ENCODE assay signal across 8 cellular contexts in genomic region chr6:26553264-26553738, GRCh38. TPM values are rescaled to one million over a fixed set of nuclear protein-coding genes. Genes with fewer than 3 reads are reported as not detected.
DNase-seq lines count a peak whose midpoint lies in the region; ATAC-seq lines count a peak whose summit lies in the region.

No MANE protein-coding gene starts in this region.

- no peak overlapping the region for H4K8ac ChIP-seq in mesendoderm (ENCODE audit: low read depth, low read length)

- H2BK120ac ChIP-seq in mesendoderm (ENCODE audit: low read depth, low read length): no peak overlapping the region

- no peak overlapping the region for H3K27ac ChIP-seq in mesendoderm (ENCODE audit: low read depth, low read length)

- no peak overlapping the region for H3K56ac ChIP-seq in mesendoderm (ENCODE audit: low read length)

- peaks cover 6 to 9% of the 10 kb centered on the region in 2 donors for H3K4me1 Mint-ChIP-seq in effector memory CD8-positive, alpha-beta T cell (ENCODE audit: low read depth in 2 of 2)

- H3K18ac ChIP-seq in mesendoderm (ENCODE audit: low read length): no peak overlapping the region

- no peaks in the 10 kb centered on the region for H3K27me3 ChIP-seq in mesendoderm (ENCODE audit: insufficient read depth, low read length, poor library complexity)

- no peaks in the 10 kb centered on the region for H3K9me3 Mint-ChIP-seq in effector memory CD8-positive, alpha-beta T cell

- no peak overlapping the region for H2BK15ac ChIP-seq in mesendoderm (replicated peaks; ENCODE audit: low read depth)

- peak; percentile 39 for ATAC-seq in HG03439 (IDR thresholded peaks at IDR 0.05; ENCODE audit: unreplicated experiment)
- peak; percentile 66 for ATAC-seq in effector memory CD8-positive, alpha-beta T cell (replicated peaks)

- no peaks in the 10 kb centered on the region for H3K79me1 ChIP-seq in mesendoderm (ENCODE audit: low read length)

- no peak overlapping the region for H2BK5ac ChIP-seq in mesendoderm (ENCODE audit: low read length)

- H3K36me3 ChIP-seq in mesendoderm (ENCODE audit: control insufficient read depth, insufficient read depth, low read length): no peaks in the 10 kb centered on the region

- H3K27me3 Mint-ChIP-seq in effector memory CD8-positive, alpha-beta T cell: no peaks in the 10 kb centered on the region

- no peak overlapping the region for H3K27ac Mint-ChIP-seq in effector memory CD8-positive, alpha-beta T cell

- H2AK5ac ChIP-seq in mesendoderm (ENCODE audit: low read length): no peak overlapping the region

- no peak overlapping the region for H3K23ac ChIP-seq in mesendoderm (ENCODE audit: low read length)

- DNase-seq in NK-92 treated with Interleukin-12 subunit alpha and Interleukin-12 subunit beta, amount 100 ng/mL, for 24 hours (lab: John Stamatoyannopoulos, UW): peak; percentile 61
- DNase-seq in NK-92 (lab: John Stamatoyannopoulos, UW; ENCODE audit: unreplicated experiment): no peak
- peak; percentile 84 for DNase-seq in NCI-H748 (lab: John Stamatoyannopoulos, UW; ENCODE audit: unreplicated experiment)
- peak; percentile 79 to 83 for DNase-seq in activated CD4-positive, alpha-beta T cell treated with anti-CD3 and anti-CD28 coated beads, Interleukin-2, amount 50 U/mL, for 48 hours
- peak; percentile 70 to 79 (median 73) for DNase-seq in effector memory CD8-positive, alpha-beta T cell
- DNase-seq in mesendoderm: peak; percentile 78
- DNase-seq in stimulated activated CD8-positive, alpha-beta memory T cell treated with anti-CD3 and anti-CD28 coated beads, Interleukin-15, amount 100 ng/mL, for 24 hours (ENCODE audit: low read depth): peak; percentile 66

- peaks cover 3% of the 10 kb centered on the region for H3K36me3 Mint-ChIP-seq in effector memory CD8-positive, alpha-beta T cell (ENCODE audit: insufficient read depth)

- WGBS in mesendoderm (ENCODE audit: extremely low coverage, insufficient coverage, low lambda C conversion rate): no CpG with 5 or more reads among the region's 14 CpGs

- H3K4me2 ChIP-seq in mesendoderm (ENCODE audit: low read length): peak overlapping the region; percentile 86

- H3K4me3 Mint-ChIP-seq in effector memory CD8-positive, alpha-beta T cell: no peak overlapping the region

- H3K79me2 ChIP-seq in mesendoderm (ENCODE audit: control insufficient read depth, insufficient read depth, low read length): no peaks in the 10 kb centered on the region

- H4K5ac ChIP-seq in mesendoderm (ENCODE audit: low read length): no peak overlapping the region

- H3K4ac ChIP-seq in mesendoderm (ENCODE audit: low read depth, low read length): no peak overlapping the region

- H3K4me3 ChIP-seq in mesendoderm (ENCODE audit: low read length): peak overlapping the region; percentile 79

- peak overlapping the region; percentile 63 for H3K9ac ChIP-seq in mesendoderm (ENCODE audit: low read length)

- no peaks in the 10 kb centered on the region for H3K4me1 ChIP-seq in mesendoderm (ENCODE audit: control insufficient read depth, low read depth, low read length)

RNA-seq across cellular contexts. Expression of gene HMGN4, which starts 15.1 kb away (rescaled TPM):
- polyA plus RNA-seq in mesendoderm (2013, experiment 1 of 2): 28.8 TPM
- polyA plus RNA-seq in mesendoderm (2013, experiment 2 of 2): 30.9 TPM

RNA-seq across cellular contexts. Expression of gene ABT1, which starts 43.5 kb away (rescaled TPM):
- polyA plus RNA-seq in mesendoderm (2013, experiment 1 of 2): 24.5 TPM
- polyA plus RNA-seq in mesendoderm (2013, experiment 2 of 2): 24.8 TPM

RNA-seq across cellular contexts. Expression of gene BTN1A1, which starts 53.2 kb away (rescaled TPM):
- 0.08 TPM for polyA plus RNA-seq in mesendoderm (2013, experiment 1 of 2)
- polyA plus RNA-seq in mesendoderm (2013, experiment 2 of 2): 0.07 TPM
